Comparison of ENCODE assay signal across 8 cellular contexts in the genomic region with DNA sequence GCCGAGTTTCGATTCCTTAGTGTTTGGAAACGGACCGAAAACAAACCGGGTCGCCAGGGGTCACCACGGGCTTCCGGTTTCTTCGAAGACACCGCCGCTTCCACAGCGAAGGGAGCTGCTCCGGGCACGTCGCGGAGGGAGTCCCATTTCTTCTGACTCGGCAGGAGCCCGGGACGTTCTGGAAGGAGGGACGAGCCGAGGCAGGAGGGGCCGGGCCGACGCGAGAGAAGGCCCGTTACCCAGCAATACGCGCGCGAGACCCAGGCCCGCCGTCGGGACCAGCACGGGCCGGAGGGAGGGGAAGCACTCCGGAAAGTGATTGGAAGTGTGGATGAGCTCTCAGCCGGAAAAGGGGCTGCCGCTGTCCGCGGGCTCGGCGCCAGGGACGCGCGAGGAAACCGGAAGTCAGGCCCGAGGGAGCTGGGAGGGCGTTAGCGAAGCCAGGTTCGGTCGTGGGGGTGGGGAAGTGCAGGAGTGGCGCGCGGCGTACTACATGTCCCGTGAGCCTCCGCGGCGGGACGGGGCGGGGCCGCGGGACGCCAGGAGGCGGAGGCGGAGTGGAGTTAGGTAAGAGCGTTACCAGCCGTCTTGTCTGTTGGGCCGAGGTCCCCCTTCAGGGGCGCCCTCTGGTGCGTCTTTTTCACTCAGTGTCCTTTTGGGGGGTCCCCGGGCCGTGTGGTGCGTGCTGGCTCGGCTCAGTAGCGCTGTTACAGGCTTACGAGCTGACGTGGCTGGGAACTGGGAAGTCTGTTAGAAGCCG. TPM values are rescaled to one million over a fixed set of nuclear protein-coding genes. Genes with fewer than 3 reads are reported as not detected.
DNase-seq lines count a peak whose midpoint lies in the region; ATAC-seq and TF ChIP-seq lines count a peak whose summit lies in the region.

A gene with protein sequence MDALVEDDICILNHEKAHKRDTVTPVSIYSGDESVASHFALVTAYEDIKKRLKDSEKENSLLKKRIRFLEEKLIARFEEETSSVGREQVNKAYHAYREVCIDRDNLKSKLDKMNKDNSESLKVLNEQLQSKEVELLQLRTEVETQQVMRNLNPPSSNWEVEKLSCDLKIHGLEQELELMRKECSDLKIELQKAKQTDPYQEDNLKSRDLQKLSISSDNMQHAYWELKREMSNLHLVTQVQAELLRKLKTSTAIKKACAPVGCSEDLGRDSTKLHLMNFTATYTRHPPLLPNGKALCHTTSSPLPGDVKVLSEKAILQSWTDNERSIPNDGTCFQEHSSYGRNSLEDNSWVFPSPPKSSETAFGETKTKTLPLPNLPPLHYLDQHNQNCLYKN (minus strand): TSS at position 188 of the 760 bp plus-strand sequence. CDS start 8,207 bp downstream, outside the sequence.
A gene with protein sequence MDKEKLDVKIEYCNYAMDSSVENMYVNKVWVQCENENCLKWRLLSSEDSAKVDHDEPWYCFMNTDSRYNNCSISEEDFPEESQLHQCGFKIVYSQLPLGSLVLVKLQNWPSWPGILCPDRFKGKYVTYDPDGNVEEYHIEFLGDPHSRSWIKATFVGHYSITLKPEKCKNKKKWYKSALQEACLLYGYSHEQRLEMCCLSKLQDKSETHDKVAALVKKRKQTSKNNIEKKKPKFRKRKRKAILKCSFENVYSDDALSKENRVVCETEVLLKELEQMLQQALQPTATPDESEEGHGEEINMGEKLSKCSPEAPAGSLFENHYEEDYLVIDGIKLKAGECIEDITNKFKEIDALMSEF (plus strand): TSS at position 85 of the 760 bp plus-strand sequence. CDS start 64,348 bp downstream, outside the sequence.

- H4K20me1 ChIP-seq in PC-9 (ENCODE audit: insufficient read depth), result no peaks in the 10 kb centered on the region

- H3K4me1 ChIP-seq in PC-9 (replicated peaks; ENCODE audit: insufficient read depth) (peaks cover 34% of the 10 kb centered on the region), esophagus muscularis mucosa (peaks cover 22 to 46% (median 37%) of the 10 kb centered on the region in 4 donors)

- H3K4me2 ChIP-seq in PC-9, result peak within 1 kb of the TSS; percentile 84

- TF ChIP-seq POLR2A in esophagus muscularis mucosa (IDR thresholded peaks at IDR 0.05; ENCODE audit: low read depth), result peak; percentile 62

- DNase-seq in DMS79 (lab: John Stamatoyannopoulos, UW) (peak; percentile 72), KBM-7 (peak; percentile 97), PC-9 (peak; percentile 74 to 92), esophagus muscularis mucosa (ENCODE audit: extremely low spot score) (peak; percentile 97), myocyte (ENCODE audit: low read depth) (peak; percentile 96)
- peak; percentile 93 to 95 for DNase-seq in activated T-cell treated with anti-CD3 and anti-CD28 coated beads, Interleukin-2, amount 50 U/mL, for 48 hours
- peak; percentile 84 to 89 for DNase-seq in stimulated activated CD8-positive, alpha-beta memory T cell treated with anti-CD3 and anti-CD28 coated beads, Interleukin-7, amount 100 ng/mL, for 48 hours (ENCODE audit: extremely low read depth in 1 of 2, low read depth in 1 of 2)

- no TSS peak for BruUV-seq in PC-9 (replicated peaks; lab: Mats Ljungman, UMichigan)

- POLR2A ChIA-PET in PC-9 (lab: Charles Lee; ENCODE audit: unreplicated experiment), result interaction anchor here (0.6 kb wide), 2 partner anchors 52 to 1849 kb away, joined by 3 to 6 read pairs; no protein-coding TSS in a partner anchor

- H3F3A ChIP-seq in PC-9 (ENCODE audit: insufficient read depth, low read depth), result peaks cover 10% of the 10 kb centered on the region

- in situ Hi-C loops in KBM-7 (cut with MboI; ENCODE audit: low pct_unique_long_range_greater_than_20kb, low sequenced_read_pairs), result no loop called here

- peaks cover 6% of the 10 kb centered on the region; the same call in 1 of the 2 replicates for H3K9me3 ChIP-seq in PC-9 (ENCODE audit: insufficient read depth, low read depth)
- peaks cover 0 to 8% (median 3%) of the 10 kb centered on the region in 4 donors for H3K9me3 ChIP-seq in esophagus muscularis mucosa

- WGBS in esophagus muscularis mucosa, result 0% methylated on average over 47 of the region's 79 CpGs

- H3K27me3 ChIP-seq in PC-9 (ENCODE audit: insufficient read depth, low read depth) (no peaks in the 10 kb centered on the region), esophagus muscularis mucosa (no peaks in the 10 kb centered on the region)

- peaks cover 53% of the 10 kb centered on the region for H3K79me2 ChIP-seq in PC-9 (ENCODE audit: low read depth)

- peak within 1 kb of the TSS; percentile 96 for H3K27ac ChIP-seq in PC-9
- peak within 1 kb of the TSS; percentile 97 to 99 (median 98) for H3K27ac ChIP-seq in esophagus muscularis mucosa (replicated peaks in 1 of 4)

- CTCF ChIA-PET in PC-9 (lab: Charles Lee), result interaction anchor here (0.8 to 1.0 kb wide), 2 partner anchors 319 to 637 kb away, joined by 3 read pairs; no protein-coding TSS in a partner anchor

- no peaks in the 10 kb centered on the region for H3K36me3 ChIP-seq in PC-9 (ENCODE audit: low read depth)
- H3K36me3 ChIP-seq in esophagus muscularis mucosa, result peaks cover 3 to 15% (median 6%) of the 10 kb centered on the region in 4 donors

- no peak for TF ChIP-seq EP300 in esophagus muscularis mucosa (IDR thresholded peaks at IDR 0.05)

- H3K9me2 ChIP-seq in PC-9 (ENCODE audit: insufficient read depth), result no peaks in the 10 kb centered on the region

- intact Hi-C loops in PC-9 (cut with micrococcal nuclease; ENCODE audit: unreplicated experiment) (loop anchor here (1.0 kb wide), 1 partner anchor 108 kb away; a partner anchor contains a TSS), esophagus muscularis mucosa (cut with DNase I) (no loop called here)

- ATAC-seq in GM21717 (IDR thresholded peaks at IDR 0.05; ENCODE audit: unreplicated experiment), result peak; percentile 95

- H3K4me3 ChIP-seq in PC-9, result peak within 1 kb of the TSS; percentile 87
- peak within 1 kb of the TSS; percentile 74 to 90 (median 86) for H3K4me3 ChIP-seq in esophagus muscularis mucosa

- TF ChIP-seq CTCF in PC-9 (conservative IDR thresholded peaks at IDR 0.05), result 0 out of 2 replicates have a peak, but pooled peaks have one; percentile 20
- TF ChIP-seq CTCF in esophagus muscularis mucosa (IDR thresholded peaks at IDR 0.05), result peak in 2 of 3 experiments; percentile 7 to 19

- H2AFZ ChIP-seq in PC-9, result peak within 1 kb of the TSS; percentile 96

RNA-seq across cellular contexts. Expression of the first gene that starts in this region (rescaled TPM):
- 33.3 and 39.5 TPM in 2 replicates for total RNA-seq in PC-9 (2021)
- total RNA-seq in esophagus muscularis mucosa, result 10 to 100 TPM; 40.0 to 71.9 (median 56.5) TPM
- total RNA-seq in myocyte, result 68.9 and 93.9 TPM in 2 replicates
- 52.1 TPM for polyA plus RNA-seq in myocyte (2012)

RNA-seq across cellular contexts. Expression of the second gene that starts in this region (rescaled TPM):
- 0.80 and 0.81 TPM in 2 replicates for total RNA-seq in PC-9 (2021)
- total RNA-seq in esophagus muscularis mucosa, result 1 to 10 TPM; 1.2 to 2.2 (median 1.6) TPM
- total RNA-seq in myocyte, result 0.64 and 0.83 TPM in 2 replicates
- 1.1 TPM for polyA plus RNA-seq in myocyte (2012)

Comparison
In these comparisons a context has a peak if more than half of its experiments do, and no peak if none do; other contexts are left out.
1. Peak in every context shown above with its lines: DNase-seq, ATAC-seq, H3K4me3 ChIP-seq and H3K27ac ChIP-seq.